In the genomic region with DNA sequence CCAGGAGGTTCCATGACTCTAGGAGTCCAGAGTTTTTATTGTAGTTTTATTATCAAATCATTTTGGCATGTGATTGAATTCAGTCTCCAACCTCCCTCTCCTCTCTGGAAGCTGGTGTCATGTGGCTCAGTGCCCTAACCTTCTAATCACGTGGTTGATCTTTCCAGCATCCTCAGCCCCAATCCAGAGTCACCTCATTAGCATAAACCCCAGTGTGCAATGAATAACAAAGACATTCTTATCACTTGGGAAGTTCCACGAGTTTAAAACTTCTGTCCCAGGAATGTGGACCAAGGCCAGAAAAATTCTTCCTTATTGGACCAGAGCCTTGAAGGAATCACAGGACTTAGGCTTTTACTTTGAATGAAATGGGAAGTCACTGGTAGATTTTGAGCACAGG, we compare ENCODE assay signal across 13 cellular contexts. TPM values are rescaled to one million over a fixed set of nuclear protein-coding genes. Genes with fewer than 3 reads are reported as not detected.
DNase-seq lines count a peak whose midpoint lies in the region; ATAC-seq, FAIRE-seq and TF ChIP-seq lines count a peak whose summit lies in the region.
"Had no signal": no experiment of that assay in that cellular context is flagged by ENCODE, and none has a peak within 500 bp of the region (broad histone marks: within the 10 kb centered on the region; RNA-seq: fewer than 3 reads in every experiment).

No MANE protein-coding gene starts in this region.

- no peaks in the 10 kb centered on the region; the same call in 1 of the 2 replicates for H3K36me3 ChIP-seq in HUES64 (ENCODE audit: insufficient read depth, low read length)
- no peaks in the 10 kb centered on the region for H3K36me3 ChIP-seq in endothelial cell of umbilical vein (ENCODE audit: control insufficient read depth in 2 of 2, extremely low read depth in 1 of 2, insufficient read depth in 2 of 2, low read length in 2 of 2)
- no peaks in the 10 kb centered on the region for H3K36me3 ChIP-seq in right lobe of liver

- CTCF ChIA-PET in AG04449 (lab: Yijun Ruan, JAX): interaction anchor here (0.6 to 19.3 kb wide), 8 partner anchors 11 to 82 kb away, joined by 3 to 359 read pairs (median 3); a partner anchor contains a TSS
- CTCF ChIA-PET in endothelial cell of umbilical vein (lab: Charles Lee): interaction anchor here (1.2 to 1.7 kb wide), 4 partner anchors 8 to 53 kb away, joined by 3 to 7 read pairs (median 4); no protein-coding TSS in a partner anchor

- H3K9me1 ChIP-seq in endothelial cell of umbilical vein (replicated peaks; ENCODE audit: control insufficient read depth, extremely low read depth, insufficient read depth, low read length): no peaks in the 10 kb centered on the region

- TF ChIP-seq CTCF in AG04449 (IDR thresholded peaks at IDR 0.05; ENCODE audit: insufficient read depth, low read length, missing control alignments): no peak
- no peak for TF ChIP-seq CTCF in endothelial cell of umbilical vein (IDR thresholded peaks at IDR 0.05; ENCODE audit: extremely low read depth in 1 of 2, insufficient read depth in 1 of 2, low read depth in 1 of 2, low read length in 2 of 2)
- no peak for TF ChIP-seq CTCF in right lobe of liver (IDR thresholded peaks at IDR 0.05)

- DNase-seq in AG04449 (ENCODE audit: low read depth, low spot score): peak; percentile 36
- peak; percentile 72 for DNase-seq in endothelial cell of umbilical vein (ENCODE audit: low read depth, low spot score)
- DNase-seq in right lobe of liver: no peak
- no peak for DNase-seq in OCI-M2 (lab: John Stamatoyannopoulos, UW; ENCODE audit: unreplicated experiment)
- no peak for DNase-seq in GM12891 (ENCODE audit: insufficient read length, low spot score)
- DNase-seq: activated effector memory CD4-positive, alpha-beta T cell treated with Interleukin-2 at 50 U/mL for 16 hours; effector CD8-positive, alpha-beta T cell; NCI-H774; T1000 had no signal

- WGBS in HUES64: 15% methylated on average over 2 of the region's 2 CpGs
- 25% methylated on average over 2 of the region's 2 CpGs for WGBS in right lobe of liver (ENCODE audit: insufficient coverage, low coverage, low lambda C conversion rate, missing lambda C conversion rate)

- FAIRE-seq in endothelial cell of umbilical vein (lab: Jason Lieb, UNC): no peak
- no peak for FAIRE-seq in GM12891 (lab: Jason Lieb, UNC)

- H4K20me1 ChIP-seq in endothelial cell of umbilical vein (replicated peaks; ENCODE audit: control insufficient read depth, extremely low read depth, insufficient read depth, low read length): no peaks in the 10 kb centered on the region

- no peak for TF ChIP-seq POLR2A in endothelial cell of umbilical vein (IDR thresholded peaks at IDR 0.05; ENCODE audit: low read depth, low read length)
- TF ChIP-seq POLR2A in right lobe of liver (IDR thresholded peaks at IDR 0.05): no peak
- TF ChIP-seq POLR2A in GM12891 (IDR thresholded peaks at IDR 0.05; ENCODE audit: low read depth, low read length): no peak

- ATAC-seq in right lobe of liver: peak; percentile 46 to 79 (median 56)
- ATAC-seq in HG02610 (IDR thresholded peaks at IDR 0.05; ENCODE audit: unreplicated experiment): no peak
- ATAC-seq in GM18520 (IDR thresholded peaks at IDR 0.05; ENCODE audit: unreplicated experiment): no peak

- H3K4me3 ChIP-seq in AG04449 (ENCODE audit: low read depth, low read length) (no peak overlapping the region), HUES64 (ENCODE audit: low read length) (no peak overlapping the region), endothelial cell of umbilical vein (replicated peaks in 1 of 3; ENCODE audit: insufficient read depth in 1 of 3, low read depth in 1 of 3, low read length in 3 of 3) (no peak overlapping the region), right lobe of liver (no peak overlapping the region)
- H3K4me3 ChIP-seq: BLaER1 treated with 17β-estradiol and CSF1 and Interleukin-3, amounts not matched to agents 10 nM and 100 nM had no signal

- peaks cover 35% of the 10 kb centered on the region for H3K4me1 ChIP-seq in HUES64 (ENCODE audit: insufficient read depth, low read length)
- H3K4me1 ChIP-seq in endothelial cell of umbilical vein (ENCODE audit: control insufficient read depth, extremely low read depth, insufficient read depth, low read length): peaks cover 4% of the 10 kb centered on the region
- H3K4me1 ChIP-seq in right lobe of liver: no peaks in the 10 kb centered on the region

- no TSS peak for BruUV-seq in endothelial cell of umbilical vein (replicated peaks; lab: Mats Ljungman, UMichigan)

- H3K79me2 ChIP-seq in endothelial cell of umbilical vein (ENCODE audit: control insufficient read depth, insufficient read depth, low read length): peaks cover 6% of the 10 kb centered on the region

- H3K9me3 ChIP-seq in HUES64 (ENCODE audit: insufficient read depth, low read depth, low read length) (no peaks in the 10 kb centered on the region), endothelial cell of umbilical vein (replicated peaks; ENCODE audit: control insufficient read depth, insufficient read depth, low read length) (no peaks in the 10 kb centered on the region), right lobe of liver (no peaks in the 10 kb centered on the region)
- H3K9me3 ChIP-seq: BLaER1 treated with 17β-estradiol and CSF1 and Interleukin-3, amounts not matched to agents 10 nM and 100 nM had no signal

- no peak overlapping the region for H3K4me2 ChIP-seq in endothelial cell of umbilical vein (ENCODE audit: insufficient read depth, low read length)
- H3K4me2 ChIP-seq: BLaER1 treated with 17β-estradiol and CSF1 and Interleukin-3, amounts not matched to agents 10 nM and 100 nM had no signal

- no peak overlapping the region for H2AFZ ChIP-seq in endothelial cell of umbilical vein (ENCODE audit: low read depth, low read length)

- dilution Hi-C loops in endothelial cell of umbilical vein (cut with MboI; ENCODE audit: extremely low pct_ligation_motif_present, low sequenced_read_pairs): no loop called here

- H3K9ac ChIP-seq in HUES64 (ENCODE audit: low read depth, low read length) (no peak overlapping the region), endothelial cell of umbilical vein (replicated peaks; ENCODE audit: extremely low read depth, insufficient read depth, low read length) (no peak overlapping the region)
- H3K9ac ChIP-seq: BLaER1 treated with 17β-estradiol and CSF1 and Interleukin-3, amounts not matched to agents 10 nM and 100 nM had no signal

- intact Hi-C loops in endothelial cell of umbilical vein (cut with micrococcal nuclease): no loop called here
- intact Hi-C loops in right lobe of liver (cut with DNase I): no loop called here

- H3K27me3 ChIP-seq in HUES64 (ENCODE audit: insufficient read depth, low read length) (no peaks in the 10 kb centered on the region), endothelial cell of umbilical vein (ENCODE audit: control insufficient read depth in 2 of 2, insufficient read depth in 2 of 2, low read length in 2 of 2) (no peaks in the 10 kb centered on the region), right lobe of liver (no peaks in the 10 kb centered on the region)
- H3K27me3 ChIP-seq: BLaER1 treated with 17β-estradiol and CSF1 and Interleukin-3, amounts not matched to agents 10 nM and 100 nM had no signal

- POLR2A ChIA-PET in AG04449 (lab: Yijun Ruan, JAX) (no interaction called here), endothelial cell of umbilical vein (lab: Charles Lee) (no interaction called here)

- peak overlapping the region; percentile 33 for H3K27ac ChIP-seq in HUES64 (ENCODE audit: low read depth, low read length)
- no peak overlapping the region for H3K27ac ChIP-seq in endothelial cell of umbilical vein (ENCODE audit: insufficient read depth, low read depth, low read length)
- H3K27ac ChIP-seq in right lobe of liver: no peak overlapping the region
- H3K27ac ChIP-seq: BLaER1 treated with 17β-estradiol and CSF1 and Interleukin-3, amounts not matched to agents 10 nM and 100 nM had no signal

TF ChIP-seq in endothelial cell of umbilical vein, 7 proteins besides CTCF, POLR2A, EP300 and RAD21:
- TF ChIP-seq, protein P1, sequence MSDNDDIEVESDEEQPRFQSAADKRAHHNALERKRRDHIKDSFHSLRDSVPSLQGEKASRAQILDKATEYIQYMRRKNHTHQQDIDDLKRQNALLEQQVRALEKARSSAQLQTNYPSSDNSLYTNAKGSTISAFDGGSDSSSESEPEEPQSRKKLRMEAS (IDR thresholded peaks at IDR 0.05; ENCODE audit: insufficient read depth, insufficient read length): peak; percentile 60
- TF ChIP-seq JUN (IDR thresholded peaks at IDR 0.05; ENCODE audit: borderline replicate concordance, insufficient read depth, insufficient read length, low read depth): no peak

TF ChIP-seq in GM12891, 5 proteins besides CTCF, POLR2A, EP300 and RAD21:
- no peak for TF ChIP-seq POU2F2 (IDR thresholded peaks at IDR 0.05; ENCODE audit: low read depth, low read length)
- TF ChIP-seq PAX5 (IDR thresholded peaks at IDR 0.05; ENCODE audit: insufficient read depth, low read length, severe bottlenecking): no peak
- TF ChIP-seq SPI1 (IDR thresholded peaks at IDR 0.05; ENCODE audit: low read depth, low read length): no peak
- no peak for TF ChIP-seq POLR2AphosphoS5 (IDR thresholded peaks at IDR 0.05; ENCODE audit: low read depth, low read length)
- TF ChIP-seq TAF1 (IDR thresholded peaks at IDR 0.05; ENCODE audit: low read depth, low read length): no peak

RNA-seq across cellular contexts. Expression of a gene that starts 52.2 kb away (rescaled TPM):
- polyA plus RNA-seq in HUES64 (2013, experiment 1 of 2): 26.1 TPM
- polyA plus RNA-seq in HUES64 (2013, experiment 2 of 2): 30.6 TPM
- 53.6 and 57.6 TPM in 2 replicates for total RNA-seq in endothelial cell of umbilical vein
- 30.7 and 35.6 TPM in 2 replicates for polyA plus RNA-seq in endothelial cell of umbilical vein
- 25.8 and 25.9 TPM in 2 replicates for polyA plus RNA-seq in endothelial cell of umbilical vein (2011; cell fraction: cytosol; rRNA removed)
- 62.9 and 76.2 TPM in 2 replicates for polyA plus RNA-seq in endothelial cell of umbilical vein (2011; cell fraction: nucleus; rRNA removed)
- polyA plus RNA-seq in endothelial cell of umbilical vein (2012): 39.0 and 44.6 TPM in 2 replicates
- 63.2 and 77.1 TPM in 2 replicates for polyA minus RNA-seq in endothelial cell of umbilical vein
- polyA minus RNA-seq in endothelial cell of umbilical vein (2011; cell fraction: cytosol; rRNA and poly(A)+ RNA removed): 21.1 TPM
- 40.4 and 44.9 TPM in 2 replicates for polyA minus RNA-seq in endothelial cell of umbilical vein (2011; cell fraction: nucleus; rRNA and poly(A)+ RNA removed)
- 1 to 10 TPM; 1.1 to 4.9 (median 2.9) TPM for total RNA-seq in right lobe of liver
- polyA plus RNA-seq in GM12891 (2012; ENCODE audit: low read depth, missing spikeins): not detected

Comparison
In these comparisons a context has a peak if more than half of its experiments do, and no peak if none do; other contexts are left out.
1. DNase-seq: peak in AG04449 (single experiment) and endothelial cell of umbilical vein (single experiment); none in right lobe of liver (0 of 3), OCI-M2 (single experiment) and GM12891 (single experiment).
2. ATAC-seq: peak in right lobe of liver (4 of 4); none in HG02610 (single experiment) and GM18520 (single experiment).